ENCODE assay signal across 9 cellular contexts in genomic region chr12:96132819-96133218, GRCh38.
DNase-seq lines count a peak whose midpoint lies in the region; ATAC-seq and FAIRE-seq lines count a peak whose summit lies in the region.
"Had no signal": no experiment of that assay in that cellular context is flagged by ENCODE, and none has a peak within 500 bp of the region (broad histone marks: within the 10 kb centered on the region; RNA-seq: fewer than 3 reads in every experiment).

No MANE protein-coding gene starts in this region.

- ATAC-seq in left ventricle myocardium superior = peak; percentile 38
- ATAC-seq in GM21515 (IDR thresholded peaks at IDR 0.05; ENCODE audit: unreplicated experiment) = no peak

- DNase-seq in left ventricle myocardium superior = no peak
- DNase-seq in cardiac septum (ENCODE audit: low spot score) = no peak
- DNase-seq in NOMO-1 (lab: John Stamatoyannopoulos, UW; ENCODE audit: unreplicated experiment in 2 of 2) = peak; percentile 2 to 15
- peak; percentile 63 to 69 for DNase-seq in dermis microvascular lymphatic vessel endothelial cell (ENCODE audit: low read depth in 2 of 2)
- DNase-seq in T-helper 9 cell = no peak
- no peak for DNase-seq in HPDE6-E6E7 (ENCODE audit: extremely low spot score)
- no peak for DNase-seq in urothelium cell line (ENCODE audit: low spot score)
- DNase-seq: DMS153 had no signal

- intact Hi-C loops in left ventricle myocardium superior (cut with micrococcal nuclease) (no loop called here), cardiac septum (cut with DNase I) (no loop called here)

- no peak for FAIRE-seq in urothelium cell line (lab: Jason Lieb, UNC)

Comparison
In these comparisons a context has a peak if more than half of its experiments do, and no peak if none do; other contexts are left out.
1. DNase-seq: peak in NOMO-1 (2 of 2) and dermis microvascular lymphatic vessel endothelial cell (2 of 2); none in left ventricle myocardium superior (single experiment), cardiac septum (single experiment), T-helper 9 cell (single experiment), HPDE6-E6E7 (single experiment) and urothelium cell line (single experiment).